Comparison of ENCODE assay signal across 17 cellular contexts in the genomic region with DNA sequence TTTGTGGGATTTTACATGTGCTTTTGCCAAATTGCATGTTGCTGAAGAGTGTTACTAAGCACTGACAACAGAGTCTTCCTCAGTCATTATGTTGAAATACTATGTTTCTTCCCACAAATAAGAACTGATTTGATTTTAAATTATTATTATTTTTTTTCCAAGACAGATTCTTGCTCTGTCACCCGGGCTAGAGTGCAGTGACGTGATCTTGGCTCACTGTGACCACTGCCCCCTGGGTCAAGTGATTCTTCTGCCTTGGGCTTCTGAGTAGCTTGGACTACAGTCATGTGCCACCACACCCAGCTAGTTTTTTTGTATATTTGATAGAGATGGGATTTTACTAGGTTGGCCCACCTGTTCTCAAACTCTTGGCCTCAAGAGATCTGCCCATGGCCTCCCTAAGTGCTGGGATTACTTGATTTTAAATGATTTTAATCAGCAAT. TPM values are rescaled to one million over a fixed set of nuclear protein-coding genes. Genes with fewer than 3 reads are reported as not detected.
A peak's percentile ranks its signal among the peaks of the same experiment; 100 is the strongest.
DNase-seq lines count a peak whose midpoint lies in the region; ATAC-seq and TF ChIP-seq lines count a peak whose summit lies in the region.
"Had no signal": no experiment of that assay in that cellular context is flagged by ENCODE, and none has a peak within 500 bp of the region (broad histone marks: within the 10 kb centered on the region; RNA-seq: fewer than 3 reads in every experiment).

No MANE protein-coding gene starts in this region.

- POLR2A ChIA-PET in activated CD4-positive, alpha-beta T cell treated with anti-CD3 and anti-CD28 coated beads, Interleukin-2, amount 10 ng/mL, durations not matched to agents 7 days and 5 days (lab: Charles Lee) = no interaction called here

- peaks cover 18% of the 10 kb centered on the region for H3K36me3 Mint-ChIP-seq in activated CD4-positive, alpha-beta T cell treated with anti-CD3 and anti-CD28 coated beads, Interleukin-2, amount 10 ng/mL, durations not matched to agents 7 days and 5 days (ENCODE audit: low read depth)

- H3K27me3 Mint-ChIP-seq in activated CD4-positive, alpha-beta T cell treated with anti-CD3 and anti-CD28 coated beads, Interleukin-2, amount 10 ng/mL, durations not matched to agents 7 days and 5 days = no peaks in the 10 kb centered on the region

- no peak for ATAC-seq in GM19023 (IDR thresholded peaks at IDR 0.05; ENCODE audit: unreplicated experiment)
- ATAC-seq: activated CD4-positive, CD25-positive, alpha-beta regulatory T cell treated with anti-CD3 and anti-CD28 coated beads, Interleukin-2, amount 50 U/mL, for 24 hours had no signal

- in situ Hi-C loops in brain microvascular endothelial cell (cut with HindIII; ENCODE audit: low pct_ligation_motif_present, low sequenced_read_pairs) = no loop called here

- H3K27ac Mint-ChIP-seq in activated CD4-positive, alpha-beta T cell treated with anti-CD3 and anti-CD28 coated beads, Interleukin-2, amount 10 ng/mL, durations not matched to agents 7 days and 5 days = no peak overlapping the region
- H3K27ac Mint-ChIP-seq: T-helper 2 cell treated with Interferon-gamma antibody and Interleukin-4, amounts not matched to agents 5 μg/mL and 100 μg/mL, for 36 hours had no signal

- DNase-seq in A172 (ENCODE audit: low spot score) (peak; percentile 62), HL-60 (ENCODE audit: low read depth in 1 of 2, low spot score in 1 of 2) (no peak), brain microvascular endothelial cell (no peak), myocyte (ENCODE audit: low read depth) (peak; percentile 5), hypothalamus (lab: John Stamatoyannopoulos, UW) (no peak), NAMALWA (ENCODE audit: low spot score) (no peak)
- DNase-seq in activated CD4-positive, alpha-beta T cell treated with anti-CD3 and anti-CD28 coated beads, Interleukin-2, amount 10 ng/mL, durations not matched to agents 7 days and 5 days = no peak
- DNase-seq: ACHN; mesendoderm; NCI-H146; SHP77 treated with DMSO at 0.1 percent for 48 hours; stimulated activated CD4-positive, alpha-beta T cell treated with anti-CD3 and anti-CD28 coated beads, Interleukin-2, amount 100 ng/mL, for 48 hours had no signal

- no peaks in the 10 kb centered on the region for H3K27me3 ChIP-seq in HL-60 (ENCODE audit: insufficient read depth, poor library complexity, severe bottlenecking)
- H3K27me3 ChIP-seq in brain microvascular endothelial cell (replicated peaks) = no peaks in the 10 kb centered on the region
- H3K27me3 ChIP-seq: body of pancreas, right atrium auricular region had no signal

- no peak overlapping the region for H3K4me3 ChIP-seq in HL-60 (replicated peaks; ENCODE audit: insufficient read depth, low read length)
- H3K4me3 ChIP-seq in brain microvascular endothelial cell (ENCODE audit: low read depth, low read length) = no peak overlapping the region
- H3K4me3 ChIP-seq: body of pancreas, right atrium auricular region had no signal

- H3K36me3 ChIP-seq in brain microvascular endothelial cell (replicated peaks) = no peaks in the 10 kb centered on the region

- H3K4me1 Mint-ChIP-seq in activated CD4-positive, alpha-beta T cell treated with anti-CD3 and anti-CD28 coated beads, Interleukin-2, amount 10 ng/mL, durations not matched to agents 7 days and 5 days = peaks cover 6% of the 10 kb centered on the region

- no peak overlapping the region for H3K4me3 Mint-ChIP-seq in activated CD4-positive, alpha-beta T cell treated with anti-CD3 and anti-CD28 coated beads, Interleukin-2, amount 10 ng/mL, durations not matched to agents 7 days and 5 days
- H3K4me3 Mint-ChIP-seq: T-helper 2 cell treated with Interferon-gamma antibody and Interleukin-4, amounts not matched to agents 5 μg/mL and 100 μg/mL, for 36 hours had no signal

- peaks cover 14% of the 10 kb centered on the region for H3K9me3 Mint-ChIP-seq in activated CD4-positive, alpha-beta T cell treated with anti-CD3 and anti-CD28 coated beads, Interleukin-2, amount 10 ng/mL, durations not matched to agents 7 days and 5 days

- peak overlapping the region; percentile 37; the same call in 1 of the 2 replicates for H3K27ac ChIP-seq in HL-60 (replicated peaks)
- peak overlapping the region; percentile 73 for H3K27ac ChIP-seq in brain microvascular endothelial cell

- CTCF ChIA-PET in activated CD4-positive, alpha-beta T cell treated with anti-CD3 and anti-CD28 coated beads, Interleukin-2, amount 10 ng/mL, durations not matched to agents 7 days and 5 days (lab: Charles Lee) = interaction anchor here (1.2 kb wide), 1 partner anchor 9 kb away, joined by 3 read pairs; no protein-coding TSS in a partner anchor

- no peak for TF ChIP-seq CTCF in HL-60 (IDR thresholded peaks at IDR 0.05; ENCODE audit: insufficient read depth, low read length)
- TF ChIP-seq CTCF in brain microvascular endothelial cell (IDR thresholded peaks at IDR 0.05; ENCODE audit: low read depth, low read length, missing control alignments) = no peak

RNA-seq across cellular contexts. Expression of gene MINPP1, which starts 42.3 kb away (rescaled TPM):
- 42.9 and 49.1 TPM in 2 replicates for total RNA-seq in A172 (2014; rRNA removed; shearing (Covaris generic))
- 23.9 and 24.9 TPM in 2 replicates for total RNA-seq in myocyte
- polyA plus RNA-seq in myocyte (2012) = 14.5 TPM
- 1 to 10 TPM; 8.6 to 9.5 TPM for total RNA-seq in activated CD4-positive, alpha-beta T cell treated with anti-CD3 and anti-CD28 coated beads, Interleukin-2, amount 10 ng/mL, durations not matched to agents 7 days and 5 days

Comparison
In these comparisons a context has a peak if more than half of its experiments do, and no peak if none do; other contexts are left out.
1. DNase-seq: peak in A172 (single experiment) and myocyte (single experiment); none in HL-60 (0 of 2), brain microvascular endothelial cell (single experiment), activated CD4-positive, alpha-beta T cell treated with anti-CD3 and anti-CD28 coated beads, Interleukin-2, amount 10 ng/mL, durations not matched to agents 7 days and 5 days (single experiment), hypothalamus (0 of 51) and NAMALWA (single experiment).